In the genomic region with DNA sequence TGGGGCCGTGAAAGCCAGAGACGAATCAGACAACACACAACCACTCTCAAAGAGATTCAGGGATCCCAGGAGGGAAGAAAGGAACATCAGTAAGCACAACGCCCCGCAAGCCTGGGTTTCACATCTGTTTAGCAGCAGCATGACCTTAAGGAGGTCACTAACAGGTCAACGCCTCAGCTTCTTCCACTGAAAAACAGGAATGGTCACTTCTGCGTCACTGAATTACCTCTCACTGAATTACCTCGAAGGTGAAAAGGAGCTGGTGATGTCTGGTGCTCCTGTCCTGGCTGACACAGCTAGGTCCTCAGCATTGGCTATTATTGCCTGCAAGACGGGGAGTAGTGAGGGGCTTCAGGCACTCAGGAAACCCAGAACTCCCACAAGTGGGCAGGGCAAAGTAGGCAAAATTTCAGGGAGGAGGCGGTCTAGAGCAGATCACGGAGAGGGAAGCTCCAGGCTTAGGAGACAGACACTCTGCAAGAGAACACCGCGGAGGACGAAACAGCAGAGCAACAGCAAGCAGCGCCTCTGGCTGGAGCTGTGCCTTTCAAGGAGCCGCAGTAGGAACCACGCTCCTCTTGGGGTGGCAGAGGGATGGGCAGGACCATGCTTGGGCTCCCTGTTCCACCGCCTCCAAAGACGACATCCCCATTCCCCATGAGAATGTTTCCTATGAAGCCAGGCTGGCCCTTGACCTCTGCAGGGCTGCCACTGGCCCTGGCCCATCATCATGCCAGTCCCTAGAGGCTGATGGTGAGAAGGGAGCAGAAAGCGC, we compare ENCODE assay signal across 20 cellular contexts.
A peak's percentile ranks its signal among the peaks of the same experiment; 100 is the strongest.
DNase-seq lines count a peak whose midpoint lies in the region; ATAC-seq and TF ChIP-seq lines count a peak whose summit lies in the region.
"Had no signal": no experiment of that assay in that cellular context is flagged by ENCODE, and none has a peak within 500 bp of the region (broad histone marks: within the 10 kb centered on the region; RNA-seq: fewer than 3 reads in every experiment).

No MANE protein-coding gene starts in this region.

- peak; percentile 67 for ATAC-seq in GM23338
- ATAC-seq in WTC11: peak; percentile 31
- no peak for ATAC-seq in HG02610 (IDR thresholded peaks at IDR 0.05; ENCODE audit: unreplicated experiment)

- H3K27me3 Mint-ChIP-seq in GM23338 (ENCODE audit: insufficient read depth, low read depth, poor library complexity) (peaks cover 6% of the 10 kb centered on the region), WTC11 (ENCODE audit: low read depth) (peaks cover 25% of the 10 kb centered on the region)
- peaks cover 19% of the 10 kb centered on the region for H3K27me3 Mint-ChIP-seq in activated CD4-positive, alpha-beta memory T cell treated with anti-CD3 and anti-CD28 coated beads, Interleukin-2, amount 10 ng/mL, durations not matched to agents 7 days and 5 days

- TF ChIP-seq EP300 in sigmoid colon (IDR thresholded peaks at IDR 0.05): no peak

- 70 to 76% methylated on average over 19 of the region's 19 CpGs for WGBS in sigmoid colon, 2 donors

- H3K36me3 Mint-ChIP-seq in GM23338 (ENCODE audit: low read depth) (no peaks in the 10 kb centered on the region; the same call in 2 of the 3 replicates), WTC11 (no peaks in the 10 kb centered on the region)
- no peaks in the 10 kb centered on the region for H3K36me3 Mint-ChIP-seq in activated CD4-positive, alpha-beta memory T cell treated with anti-CD3 and anti-CD28 coated beads, Interleukin-2, amount 10 ng/mL, durations not matched to agents 7 days and 5 days (ENCODE audit: low read depth)
- H3K36me3 Mint-ChIP-seq: CD8-positive, alpha-beta memory T cell had no signal

- peaks cover 3% of the 10 kb centered on the region; the same call in 2 of the 3 replicates for H3K9me3 Mint-ChIP-seq in GM23338
- 0 out of 2 replicates have a peak, but pooled peaks cover 6% of the 10 kb centered on the region for H3K9me3 Mint-ChIP-seq in WTC11
- H3K9me3 Mint-ChIP-seq in activated CD4-positive, alpha-beta memory T cell treated with anti-CD3 and anti-CD28 coated beads, Interleukin-2, amount 10 ng/mL, durations not matched to agents 7 days and 5 days: no peaks in the 10 kb centered on the region
- H3K9me3 Mint-ChIP-seq: CD8-positive, alpha-beta memory T cell; HFFc6 had no signal

- CTCF ChIA-PET in WTC11 (lab: Charles Lee): interaction anchor here (0.6 to 2.1 kb wide), 9 partner anchors 11 to 366 kb away, joined by 3 to 6 read pairs (median 4); no protein-coding TSS in a partner anchor
- CTCF ChIA-PET in activated CD4-positive, alpha-beta memory T cell treated with anti-CD3 and anti-CD28 coated beads, Interleukin-2, amount 10 ng/mL, durations not matched to agents 7 days and 5 days (lab: Charles Lee): no interaction called here

- no peaks in the 10 kb centered on the region for H3K79me2 ChIP-seq in GM23338 (replicated peaks; ENCODE audit: insufficient read depth)

- H3K4me1 Mint-ChIP-seq in GM23338 (peaks cover 40% of the 10 kb centered on the region), WTC11 (peaks cover 53% of the 10 kb centered on the region)
- H3K4me1 Mint-ChIP-seq in activated CD4-positive, alpha-beta memory T cell treated with anti-CD3 and anti-CD28 coated beads, Interleukin-2, amount 10 ng/mL, durations not matched to agents 7 days and 5 days: no peaks in the 10 kb centered on the region
- H3K4me1 Mint-ChIP-seq: CD8-positive, alpha-beta memory T cell had no signal

- H3K36me3 ChIP-seq in GM23338 (ENCODE audit: insufficient read depth) (no peaks in the 10 kb centered on the region), sigmoid colon (no peaks in the 10 kb centered on the region)

- H3K4me3 ChIP-seq in GM23338: no peak overlapping the region
- no peak overlapping the region for H3K4me3 ChIP-seq in sigmoid colon

- H3K27ac Mint-ChIP-seq in GM23338 (no peak overlapping the region), WTC11 (no peak overlapping the region)
- no peak overlapping the region for H3K27ac Mint-ChIP-seq in activated CD4-positive, alpha-beta memory T cell treated with anti-CD3 and anti-CD28 coated beads, Interleukin-2, amount 10 ng/mL, durations not matched to agents 7 days and 5 days
- H3K27ac Mint-ChIP-seq: HFFc6 had no signal

- no peak for TF ChIP-seq POLR2A in sigmoid colon (IDR thresholded peaks at IDR 0.05)

- H3K4me3 Mint-ChIP-seq in GM23338: no peak overlapping the region
- H3K4me3 Mint-ChIP-seq in WTC11: no peak overlapping the region
- no peak overlapping the region for H3K4me3 Mint-ChIP-seq in activated CD4-positive, alpha-beta memory T cell treated with anti-CD3 and anti-CD28 coated beads, Interleukin-2, amount 10 ng/mL, durations not matched to agents 7 days and 5 days
- H3K4me3 Mint-ChIP-seq: CD8-positive, alpha-beta memory T cell; HFFc6 had no signal

- DNase-seq in GM23338 (ENCODE audit: low spot score): peak; percentile 32
- no peak for DNase-seq in WTC11 (ENCODE audit: low spot score)
- peak; percentile 74 for DNase-seq in islet precursor cell
- peak; percentile 57 for DNase-seq in sigmoid colon
- DNase-seq in activated CD4-positive, alpha-beta memory T cell treated with anti-CD3 and anti-CD28 coated beads, Interleukin-2, amount 10 ng/mL, durations not matched to agents 7 days and 5 days: no peak
- no peak for DNase-seq in NCI-H2081 treated with DMSO at 0.1 percent for 48 hours (lab: John Stamatoyannopoulos, UW)
- DNase-seq: C1 segment of cervical spinal cord; CD8-positive, alpha-beta memory T cell; H7; HFFc6; Kasumi-1; MM.1S; NCI-H1092 treated with DMSO at 0.1 percent for 48 hours; NCI-H146; NCI-H2029 treated with DMSO at 0.1 percent for 48 hours; NCI-H510A; NCI-H748 treated with DMSO at 0.1 percent for 48 hours; OCI-M1; SHP77 had no signal

- H3K27me3 ChIP-seq in GM23338 (ENCODE audit: insufficient read depth) (no peaks in the 10 kb centered on the region), sigmoid colon (peaks cover 0 to 4% (median 0%) of the 10 kb centered on the region in 3 donors)

- intact Hi-C loops in sigmoid colon (cut with DNase I): no loop called here

- H3K4me2 ChIP-seq in GM23338: peak overlapping the region; percentile 10; the same call in 1 of the 2 replicates

- H3K9me3 ChIP-seq in sigmoid colon: no peaks in the 10 kb centered on the region

- H3K27ac ChIP-seq in GM23338 (ENCODE audit: low read depth): no peak overlapping the region
- H3K27ac ChIP-seq in sigmoid colon: no peak overlapping the region

- H2AFZ ChIP-seq in GM23338: peak overlapping the region; percentile 80

- H4K20me1 ChIP-seq in GM23338 (replicated peaks; ENCODE audit: insufficient read depth): no peaks in the 10 kb centered on the region

- H3F3A ChIP-seq in GM23338 (replicated peaks; ENCODE audit: low read depth): no peaks in the 10 kb centered on the region

- TF ChIP-seq CTCF in GM23338 (conservative IDR thresholded peaks at IDR 0.05; ENCODE audit: low read depth in 2 of 2): no peak
- TF ChIP-seq CTCF in WTC11 (IDR thresholded peaks at IDR 0.05): no peak
- TF ChIP-seq CTCF in sigmoid colon (IDR thresholded peaks at IDR 0.05): no peak

- POLR2A ChIA-PET in WTC11 (lab: Charles Lee): no interaction called here
- POLR2A ChIA-PET in activated CD4-positive, alpha-beta memory T cell treated with anti-CD3 and anti-CD28 coated beads, Interleukin-2, amount 10 ng/mL, durations not matched to agents 7 days and 5 days (lab: Charles Lee): no interaction called here

- H3K9me2 ChIP-seq in GM23338 (ENCODE audit: insufficient read depth): peaks cover 11% of the 10 kb centered on the region; the same call in 1 of the 2 replicates

- peaks cover 18% of the 10 kb centered on the region for H3K4me1 ChIP-seq in GM23338 (ENCODE audit: insufficient read depth)
- no peaks in the 10 kb centered on the region for H3K4me1 ChIP-seq in sigmoid colon

TF ChIP-seq in GM23338, 12 proteins besides CTCF, POLR2A, EP300 and RAD21 (continues in another document):
- TF ChIP-seq, protein P1, sequence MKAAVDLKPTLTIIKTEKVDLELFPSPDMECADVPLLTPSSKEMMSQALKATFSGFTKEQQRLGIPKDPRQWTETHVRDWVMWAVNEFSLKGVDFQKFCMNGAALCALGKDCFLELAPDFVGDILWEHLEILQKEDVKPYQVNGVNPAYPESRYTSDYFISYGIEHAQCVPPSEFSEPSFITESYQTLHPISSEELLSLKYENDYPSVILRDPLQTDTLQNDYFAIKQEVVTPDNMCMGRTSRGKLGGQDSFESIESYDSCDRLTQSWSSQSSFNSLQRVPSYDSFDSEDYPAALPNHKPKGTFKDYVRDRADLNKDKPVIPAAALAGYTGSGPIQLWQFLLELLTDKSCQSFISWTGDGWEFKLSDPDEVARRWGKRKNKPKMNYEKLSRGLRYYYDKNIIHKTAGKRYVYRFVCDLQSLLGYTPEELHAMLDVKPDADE (IDR thresholded peaks at IDR 0.05): no peak

TF ChIP-seq in WTC11, 78 proteins besides CTCF, POLR2A, EP300 and RAD21 (continues in another document):
- no peak for TF ChIP-seq ZNF138 (CRISPR knock-in tag; conservative IDR thresholded peaks at IDR 0.05)
- TF ChIP-seq, protein P2, sequence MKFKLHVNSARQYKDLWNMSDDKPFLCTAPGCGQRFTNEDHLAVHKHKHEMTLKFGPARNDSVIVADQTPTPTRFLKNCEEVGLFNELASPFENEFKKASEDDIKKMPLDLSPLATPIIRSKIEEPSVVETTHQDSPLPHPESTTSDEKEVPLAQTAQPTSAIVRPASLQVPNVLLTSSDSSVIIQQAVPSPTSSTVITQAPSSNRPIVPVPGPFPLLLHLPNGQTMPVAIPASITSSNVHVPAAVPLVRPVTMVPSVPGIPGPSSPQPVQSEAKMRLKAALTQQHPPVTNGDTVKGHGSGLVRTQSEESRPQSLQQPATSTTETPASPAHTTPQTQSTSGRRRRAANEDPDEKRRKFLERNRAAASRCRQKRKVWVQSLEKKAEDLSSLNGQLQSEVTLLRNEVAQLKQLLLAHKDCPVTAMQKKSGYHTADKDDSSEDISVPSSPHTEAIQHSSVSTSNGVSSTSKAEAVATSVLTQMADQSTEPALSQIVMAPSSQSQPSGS (CRISPR knock-in tag; IDR thresholded peaks at IDR 0.05; ENCODE audit: borderline replicate concordance, low read depth): no peak
- TF ChIP-seq FOXP1 (CRISPR knock-in tag; IDR thresholded peaks at IDR 0.05; ENCODE audit: borderline replicate concordance): no peak
- TF ChIP-seq ZNF263 (CRISPR knock-in tag; IDR thresholded peaks at IDR 0.05; ENCODE audit: low read depth): no peak
- TF ChIP-seq, protein P3, sequence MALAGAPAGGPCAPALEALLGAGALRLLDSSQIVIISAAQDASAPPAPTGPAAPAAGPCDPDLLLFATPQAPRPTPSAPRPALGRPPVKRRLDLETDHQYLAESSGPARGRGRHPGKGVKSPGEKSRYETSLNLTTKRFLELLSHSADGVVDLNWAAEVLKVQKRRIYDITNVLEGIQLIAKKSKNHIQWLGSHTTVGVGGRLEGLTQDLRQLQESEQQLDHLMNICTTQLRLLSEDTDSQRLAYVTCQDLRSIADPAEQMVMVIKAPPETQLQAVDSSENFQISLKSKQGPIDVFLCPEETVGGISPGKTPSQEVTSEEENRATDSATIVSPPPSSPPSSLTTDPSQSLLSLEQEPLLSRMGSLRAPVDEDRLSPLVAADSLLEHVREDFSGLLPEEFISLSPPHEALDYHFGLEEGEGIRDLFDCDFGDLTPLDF (CRISPR knock-in tag; IDR thresholded peaks at IDR 0.05): no peak
- TF ChIP-seq SMAD3 (CRISPR knock-in tag; IDR thresholded peaks at IDR 0.05; ENCODE audit: borderline replicate concordance): no peak

Comparison
In these comparisons a context has a peak if more than half of its experiments do, and no peak if none do; other contexts are left out.
1. DNase-seq: peak in GM23338 (single experiment), islet precursor cell (single experiment) and sigmoid colon (single experiment); none in WTC11 (single experiment), activated CD4-positive, alpha-beta memory T cell treated with anti-CD3 and anti-CD28 coated beads, Interleukin-2, amount 10 ng/mL, durations not matched to agents 7 days and 5 days (single experiment) and NCI-H2081 treated with DMSO at 0.1 percent for 48 hours (single experiment).